In the genomic region with DNA sequence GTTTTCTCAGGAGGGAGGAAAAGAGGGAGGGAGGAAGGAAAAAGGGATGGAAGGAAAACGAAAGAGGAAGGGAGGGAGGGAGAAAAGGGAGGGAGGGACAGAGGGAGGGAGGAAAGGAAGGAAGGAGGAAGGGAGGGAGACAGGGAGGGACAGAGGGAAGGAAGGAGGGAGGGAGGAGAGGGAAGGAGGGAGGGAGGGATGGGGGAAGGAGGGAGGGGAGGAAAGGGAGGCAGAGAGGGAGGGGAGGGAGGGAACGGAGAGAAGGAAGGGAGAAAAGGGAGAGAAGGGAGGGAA, we compare ENCODE assay signal across 12 cellular contexts. TPM values are rescaled to one million over a fixed set of nuclear protein-coding genes. Genes with fewer than 3 reads are reported as not detected.
DNase-seq lines count a peak whose midpoint lies in the region; ATAC-seq, FAIRE-seq and TF ChIP-seq lines count a peak whose summit lies in the region.
"Had no signal": no experiment of that assay in that cellular context is flagged by ENCODE, and none has a peak within 500 bp of the region (broad histone marks: within the 10 kb centered on the region; RNA-seq: fewer than 3 reads in every experiment).

No MANE protein-coding gene starts in this region.

- ATAC-seq in heart right ventricle (peak in 6 of 8 donors; percentile 13 to 69 (median 42)), HG03521 (IDR thresholded peaks at IDR 0.05; ENCODE audit: unreplicated experiment) (no peak), GM19035 (IDR thresholded peaks at IDR 0.05; ENCODE audit: unreplicated experiment) (no peak)

- H3K36me3 Mint-ChIP-seq in astrocyte (ENCODE audit: low read depth, unreplicated experiment) = peaks cover 26% of the 10 kb centered on the region

- intact Hi-C loops in heart right ventricle (cut with DNase I) (loop anchor here in 1 of 10 donors (5.0 kb wide), 1 partner anchor 1158 kb away; no protein-coding TSS in a partner anchor), prostate gland (cut with DNase I) (loop anchor here (5.0 kb wide), 1 partner anchor 1033 kb away; a partner anchor contains a TSS)

- H3K4me1 ChIP-seq in astrocyte (ENCODE audit: insufficient read depth, low read length) (peaks cover 16% of the 10 kb centered on the region), heart right ventricle (peaks cover 0 to 38% (median 13%) of the 10 kb centered on the region in 9 donors), prostate gland (replicated peaks) (no peaks in the 10 kb centered on the region)
- H3K4me1 ChIP-seq: SJSA1 had no signal

- H3K4me3 Mint-ChIP-seq in astrocyte (ENCODE audit: unreplicated experiment) = no peak overlapping the region

- H3K4me2 ChIP-seq in astrocyte (ENCODE audit: low read length) = peak overlapping the region; percentile 87

- H3K4me1 Mint-ChIP-seq in astrocyte (ENCODE audit: low read depth, unreplicated experiment) = peaks cover 4% of the 10 kb centered on the region

- WGBS in heart right ventricle, 2 donors = 15 to 36% methylated on average over 2 of the region's 2 CpGs
- 24% methylated on average over 2 of the region's 2 CpGs for WGBS in prostate gland

- H3K27ac ChIP-seq in AG04450 (ENCODE audit: low read depth, low read length) = peak overlapping the region; percentile 89
- H3K27ac ChIP-seq in astrocyte (ENCODE audit: low read depth, low read length) = peak overlapping the region; percentile 46
- H3K27ac ChIP-seq in heart right ventricle = peak overlapping the region; percentile 63 to 80 (median 72)
- peak overlapping the region; percentile 60 to 61 for H3K27ac ChIP-seq in prostate gland
- H3K27ac ChIP-seq: SJSA1 had no signal

- no peak for DNase-seq in AG04450 (ENCODE audit: low read depth, low spot score)
- no peak for DNase-seq in astrocyte (ENCODE audit: low read depth)
- DNase-seq in heart right ventricle = no peak
- no peak for DNase-seq in prostate gland (ENCODE audit: low spot score)
- DNase-seq in midbrain (lab: John Stamatoyannopoulos, UW) = no peak
- no peak for DNase-seq in GM19240 (ENCODE audit: insufficient read length, low spot score)
- DNase-seq: activated CD4-positive, alpha-beta T cell treated with anti-CD3 and anti-CD28 coated beads for 4 hours; NCI-H345 had no signal

- POLR2A ChIA-PET in AG04450 (lab: Yijun Ruan, JAX) = no interaction called here

- H4K20me1 ChIP-seq in astrocyte (ENCODE audit: insufficient read depth, low read length) = peaks cover 7% of the 10 kb centered on the region

- H3K79me2 ChIP-seq in astrocyte (ENCODE audit: insufficient read depth, low read length) = peaks cover 59% of the 10 kb centered on the region

- H3K9me3 ChIP-seq in AG04450 (ENCODE audit: control insufficient read depth, insufficient read depth, low read length) (peaks cover 20% of the 10 kb centered on the region; the same call in 1 of the 2 replicates), astrocyte (ENCODE audit: insufficient read depth, low read depth, low read length) (no peaks in the 10 kb centered on the region), heart right ventricle (no peaks in the 10 kb centered on the region), prostate gland (no peaks in the 10 kb centered on the region)
- H3K9me3 ChIP-seq: SJSA1 had no signal

- no peak for TF ChIP-seq POLR2A in prostate gland (IDR thresholded peaks at IDR 0.05)

- peak overlapping the region; percentile 74 for H3K9ac ChIP-seq in astrocyte (ENCODE audit: low read length)

- H3K36me3 ChIP-seq in astrocyte (ENCODE audit: insufficient read depth, low read length) (peaks cover 14% of the 10 kb centered on the region), heart right ventricle (peaks cover 3 to 48% (median 40%) of the 10 kb centered on the region in 9 donors), prostate gland (peaks cover 0 to 19% of the 10 kb centered on the region in 2 donors)

- H2AFZ ChIP-seq in astrocyte (ENCODE audit: low read depth, low read length) = peak overlapping the region; percentile 61

- peaks cover 2% of the 10 kb centered on the region for H3K9me3 Mint-ChIP-seq in astrocyte (ENCODE audit: unreplicated experiment)

- H3K27ac Mint-ChIP-seq in astrocyte (ENCODE audit: unreplicated experiment) = peak overlapping the region; percentile 58

- no peaks in the 10 kb centered on the region for H3K27me3 ChIP-seq in AG04450 (ENCODE audit: control insufficient read depth, insufficient read depth, low read length)
- no peaks in the 10 kb centered on the region for H3K27me3 ChIP-seq in astrocyte (ENCODE audit: insufficient read depth, low read length)
- no peaks in the 10 kb centered on the region for H3K27me3 ChIP-seq in heart right ventricle
- no peaks in the 10 kb centered on the region for H3K27me3 ChIP-seq in prostate gland (replicated peaks; ENCODE audit: insufficient read depth)
- H3K27me3 ChIP-seq: SJSA1 had no signal

- CTCF ChIA-PET in AG04450 (lab: Charles Lee) = no interaction called here

- TF ChIP-seq CTCF in AG04450 (IDR thresholded peaks at IDR 0.05; ENCODE audit: low read depth, low read length) (no peak), astrocyte (IDR thresholded peaks at IDR 0.05; ENCODE audit: insufficient read depth, low read depth, low read length) (no peak), heart right ventricle (IDR thresholded peaks at IDR 0.05) (no peak), prostate gland (IDR thresholded peaks at IDR 0.05) (no peak)

- H3K27me3 Mint-ChIP-seq in astrocyte (ENCODE audit: low read depth, unreplicated experiment) = no peaks in the 10 kb centered on the region

- no peak for FAIRE-seq in astrocyte (lab: Jason Lieb, UNC)
- FAIRE-seq: H54 had no signal

- H3K4me3 ChIP-seq in AG04450 (ENCODE audit: low read depth, low read length) (peak overlapping the region; percentile 37), astrocyte (ENCODE audit: insufficient read depth, low read depth, low read length) (no peak overlapping the region), heart right ventricle (peak overlapping the region in 7 of 10 donors; percentile 4 to 40 (median 29)), prostate gland (peak overlapping the region in 1 of 2 donors; percentile 11)
- H3K4me3 ChIP-seq: SJSA1 had no signal

RNA-seq across cellular contexts. Expression of a gene that starts 15.4 kb away (rescaled TPM):
- polyA plus RNA-seq in AG04450 (2011; rRNA removed) (43.2 and 47.9 TPM in 2 replicates), heart right ventricle (10 to 100 TPM; 13.8 to 20.5 TPM)
- 29.2 and 46.6 TPM in 2 replicates for polyA minus RNA-seq in AG04450 (2011; rRNA and poly(A)+ RNA removed)
- total RNA-seq in astrocyte (28.4 and 30.4 TPM in 2 replicates), heart right ventricle (10 to 100 TPM; 21.1 to 35.9 (median 28.5) TPM), prostate gland (10 to 100 TPM; 24.2 to 37.1 TPM)

RNA-seq across cellular contexts. Expression of a gene that starts 15.4 kb away (rescaled TPM):
- polyA plus RNA-seq in AG04450 (2011; rRNA removed) (23.0 and 25.6 TPM in 2 replicates), heart right ventricle (10 to 100 TPM; 19.0 to 23.6 TPM)
- polyA minus RNA-seq in AG04450 (2011; rRNA and poly(A)+ RNA removed) = 19.9 and 23.5 TPM in 2 replicates
- total RNA-seq in astrocyte (19.9 and 21.3 TPM in 2 replicates), heart right ventricle (10 to 100 TPM; 41.5 to 60.8 (median 54.4) TPM), prostate gland (10 to 100 TPM; 52.6 to 92.1 TPM)

Comparison
In these comparisons a context has a peak if more than half of its experiments do, and no peak if none do; other contexts are left out.
1. ATAC-seq: peak in heart right ventricle (6 of 8); none in HG03521 (single experiment) and GM19035 (single experiment).
2. Peak in every context shown above with its lines, with median percentiles within 50 percentile points of each other: H3K27ac ChIP-seq.